7 cellular contexts compared by ENCODE assay signal in genomic region chr6:126419901-126420300, GRCh38.
"Had no signal": no experiment of that assay in that cellular context is flagged by ENCODE, and none has a peak within 500 bp of the region (broad histone marks: within the 10 kb centered on the region; RNA-seq: fewer than 3 reads in every experiment).

No MANE protein-coding gene starts in this region.

- H3K4me2 ChIP-seq: KMS-11 had no signal

- DNase-seq: Karpas-422, KBM-7, KG1 had no signal

- FAIRE-seq: HTR-8/SVneo had no signal

- H3K4me1 Mint-ChIP-seq: IgD-negative memory B cell had no signal

- H3K27ac Mint-ChIP-seq: IgD-negative memory B cell had no signal

- H3K27ac ChIP-seq: HL-60, KMS-11 had no signal

- H3K27me3 Mint-ChIP-seq: IgD-negative memory B cell had no signal

- H3K9ac ChIP-seq: KMS-11 had no signal

- H3K4me3 Mint-ChIP-seq: IgD-negative memory B cell had no signal
